ENCODE assay signal across 29 cellular contexts in the genomic region with DNA sequence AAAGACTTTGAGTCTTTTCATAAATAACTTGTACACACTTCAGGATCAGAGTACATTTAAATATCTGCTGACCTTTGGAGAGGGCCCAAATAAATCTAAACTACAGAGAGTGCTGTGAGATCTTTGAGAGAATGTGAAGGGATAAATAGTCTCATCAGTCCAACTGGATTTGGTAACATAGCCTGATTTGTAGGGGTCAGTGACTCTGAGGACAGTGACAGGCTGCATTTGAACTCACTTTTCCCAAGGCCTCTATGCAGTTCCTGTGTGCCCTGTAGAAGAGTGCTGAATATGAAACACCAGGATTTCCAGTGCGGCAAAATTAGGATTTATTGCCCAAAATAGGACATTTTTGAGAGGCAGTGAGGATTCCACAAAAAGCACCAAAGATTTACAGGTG.
"Had no signal": no experiment of that assay in that cellular context is flagged by ENCODE, and none has a peak within 500 bp of the region (broad histone marks: within the 10 kb centered on the region; RNA-seq: fewer than 3 reads in every experiment).

No MANE protein-coding gene starts in this region.

- H3K4me1 ChIP-seq: colonic mucosa, esophagus muscularis mucosa, esophagus squamous epithelium, foreskin keratinocyte, gastrocnemius medialis, gastroesophageal sphincter, heart left ventricle, heart right ventricle had no signal

- H3K36me3 ChIP-seq: colonic mucosa, esophagus muscularis mucosa, esophagus squamous epithelium, gastrocnemius medialis, gastroesophageal sphincter, heart left ventricle, heart right ventricle had no signal

- ATAC-seq: effector memory CD8-positive, alpha-beta T cell; esophagus mucosa; gastrocnemius medialis; gastroesophageal sphincter; heart left ventricle; heart right ventricle had no signal

- H3K27ac Mint-ChIP-seq: dendritic cell treated with granulocyte-macrophage colony-stimulating factor and Interleukin-4, amounts not matched to agents 40 ng/mL and 50 ng/mL, for 4 days; effector memory CD8-positive, alpha-beta T cell; endodermal cell had no signal

- H3K27me3 Mint-ChIP-seq: dendritic cell treated with granulocyte-macrophage colony-stimulating factor and Interleukin-4, amounts not matched to agents 40 ng/mL and 50 ng/mL, for 4 days had no signal

- H3K4me3 ChIP-seq: colonic mucosa, coronary artery, dorsolateral prefrontal cortex, esophagus muscularis mucosa, esophagus squamous epithelium, gastrocnemius medialis, gastroesophageal sphincter, heart left ventricle, heart right ventricle had no signal

- H3K4me1 Mint-ChIP-seq: endodermal cell had no signal

- H3K27ac ChIP-seq: colonic mucosa, coronary artery, dorsolateral prefrontal cortex, epithelial cell of prostate, esophagus muscularis mucosa, esophagus squamous epithelium, foreskin keratinocyte, gastrocnemius medialis, gastroesophageal sphincter, heart left ventricle, heart right ventricle had no signal

- H3K9me3 Mint-ChIP-seq: endodermal cell had no signal

- H3K27me3 ChIP-seq: colonic mucosa, esophagus muscularis mucosa, esophagus squamous epithelium, gastrocnemius medialis, gastroesophageal sphincter, heart left ventricle, heart right ventricle had no signal

- FAIRE-seq: colon, endometrium, endothelial cell of umbilical vein, frontal cortex had no signal

- H3K9me3 ChIP-seq: colonic mucosa, esophagus muscularis mucosa, esophagus squamous epithelium, gastrocnemius medialis, gastroesophageal sphincter, heart left ventricle, heart right ventricle had no signal

- DNase-seq: colonic mucosa; cortex of kidney; dermis blood vessel endothelial cell; dorsolateral prefrontal cortex; effector CD4-positive, alpha-beta T cell; effector CD8-positive, alpha-beta T cell; effector memory CD4-positive, alpha-beta T cell; effector memory CD8-positive, alpha-beta T cell; endodermal cell; erythroblast; esophagus squamous epithelium; foreskin fibroblast; foreskin melanocyte; gastrocnemius medialis; glutamatergic neuron; head of caudate nucleus; heart left ventricle; heart right ventricle had no signal

- H3K4me3 Mint-ChIP-seq: dendritic cell treated with granulocyte-macrophage colony-stimulating factor and Interleukin-4, amounts not matched to agents 40 ng/mL and 50 ng/mL, for 4 days; effector memory CD8-positive, alpha-beta T cell; endodermal cell had no signal
